9 cellular contexts compared by ENCODE assay signal in the genomic region with DNA sequence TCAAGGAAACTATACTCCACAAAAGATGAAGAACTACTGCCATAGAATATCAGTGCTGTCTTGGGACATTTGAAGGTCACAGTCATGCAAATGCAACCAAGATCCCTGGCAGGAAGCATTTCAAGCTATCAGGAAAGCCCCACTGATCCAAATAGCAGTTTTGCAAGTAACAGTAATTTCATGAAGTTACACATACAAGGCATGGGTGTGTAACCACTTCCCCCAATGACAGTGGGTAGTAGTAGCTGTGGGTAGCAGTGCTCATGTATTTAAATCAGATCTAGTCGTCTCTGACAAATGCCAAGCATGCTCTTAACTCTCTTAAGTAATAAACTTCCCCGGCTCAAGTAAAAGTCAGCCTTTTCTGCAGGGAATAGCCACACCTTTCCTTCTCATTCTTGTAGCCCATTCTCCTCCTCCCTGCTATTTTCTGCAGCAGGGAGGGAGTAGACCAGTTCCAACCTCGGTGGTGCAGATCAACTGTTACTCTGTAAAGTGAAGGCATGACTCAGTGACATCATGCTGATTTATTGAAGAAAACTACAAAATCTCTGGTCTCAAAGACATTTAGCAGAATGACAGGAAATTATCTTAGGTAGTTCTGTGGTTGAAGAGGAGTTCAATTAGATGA.
DNase-seq lines count a peak whose midpoint lies in the region; ATAC-seq, FAIRE-seq and TF ChIP-seq lines count a peak whose summit lies in the region.
"Had no signal": no experiment of that assay in that cellular context is flagged by ENCODE, and none has a peak within 500 bp of the region (broad histone marks: within the 10 kb centered on the region; RNA-seq: fewer than 3 reads in every experiment).

No MANE protein-coding gene starts in this region.

- no peak overlapping the region for H3K4me2 ChIP-seq in endothelial cell of umbilical vein (ENCODE audit: insufficient read depth, low read length)

- no TSS peak for BruUV-seq in endothelial cell of umbilical vein (replicated peaks; lab: Mats Ljungman, UMichigan)

- H3K36me3 Mint-ChIP-seq in activated T-cell treated with anti-CD3 and anti-CD28 coated beads, Interleukin-2, amount 50 U/mL, for 4 hours (ENCODE audit: insufficient read depth): no peaks in the 10 kb centered on the region

- H3K4me1 ChIP-seq in endothelial cell of umbilical vein (ENCODE audit: control insufficient read depth, extremely low read depth, insufficient read depth, low read length) (no peaks in the 10 kb centered on the region), mucosa of descending colon (ENCODE audit: low read depth) (no peaks in the 10 kb centered on the region)

- POLR2A ChIA-PET in endothelial cell of umbilical vein (lab: Charles Lee): no interaction called here

- H3K9me3 ChIP-seq in endothelial cell of umbilical vein (replicated peaks; ENCODE audit: control insufficient read depth, insufficient read depth, low read length): no peaks in the 10 kb centered on the region
- H3K9me3 ChIP-seq in mucosa of descending colon: no peaks in the 10 kb centered on the region
- H3K9me3 ChIP-seq: thoracic aorta had no signal

- FAIRE-seq in endothelial cell of umbilical vein (lab: Jason Lieb, UNC): no peak

- no peaks in the 10 kb centered on the region for H3K27me3 Mint-ChIP-seq in activated T-cell treated with anti-CD3 and anti-CD28 coated beads, Interleukin-2, amount 50 U/mL, for 4 hours (ENCODE audit: low read depth)

- no peak for TF ChIP-seq POLR2A in endothelial cell of umbilical vein (IDR thresholded peaks at IDR 0.05; ENCODE audit: low read depth, low read length)

- CTCF ChIA-PET in endothelial cell of umbilical vein (lab: Charles Lee): no interaction called here

- ATAC-seq in HG03432 (IDR thresholded peaks at IDR 0.05; ENCODE audit: unreplicated experiment): peak; percentile 90
- ATAC-seq in activated T-cell treated with anti-CD3 and anti-CD28 coated beads, Interleukin-2, amount 50 U/mL, for 4 hours: no peak
- ATAC-seq in mucosa of descending colon: no peak

- peaks cover 4% of the 10 kb centered on the region for H3K9me3 Mint-ChIP-seq in activated T-cell treated with anti-CD3 and anti-CD28 coated beads, Interleukin-2, amount 50 U/mL, for 4 hours

- DNase-seq in CD1c-positive myeloid dendritic cell (ENCODE audit: extremely low spot score): peak; percentile 55
- peak; percentile 46 for DNase-seq in GM20000 (ENCODE audit: low spot score)
- DNase-seq in endothelial cell of umbilical vein (ENCODE audit: low read depth, low spot score): no peak
- DNase-seq in NCI-H748 (lab: John Stamatoyannopoulos, UW; ENCODE audit: unreplicated experiment): no peak
- DNase-seq in activated T-cell treated with anti-CD3 and anti-CD28 coated beads, Interleukin-2, amount 50 U/mL, for 4 hours: no peak
- no peak for DNase-seq in mucosa of descending colon
- DNase-seq in effector CD8-positive, alpha-beta T cell (lab: John Stamatoyannopoulos, UW): no peak

- dilution Hi-C loops in endothelial cell of umbilical vein (cut with MboI; ENCODE audit: extremely low pct_ligation_motif_present, low sequenced_read_pairs): no loop called here

- H2AFZ ChIP-seq in endothelial cell of umbilical vein (ENCODE audit: low read depth, low read length): peak overlapping the region; percentile 44

- H3K4me1 Mint-ChIP-seq in activated T-cell treated with anti-CD3 and anti-CD28 coated beads, Interleukin-2, amount 50 U/mL, for 4 hours (ENCODE audit: low read depth): no peaks in the 10 kb centered on the region

- H3K4me3 Mint-ChIP-seq in activated T-cell treated with anti-CD3 and anti-CD28 coated beads, Interleukin-2, amount 50 U/mL, for 4 hours: no peak overlapping the region

- H3K4me3 ChIP-seq in endothelial cell of umbilical vein (replicated peaks in 1 of 3; ENCODE audit: insufficient read depth in 1 of 3, low read depth in 1 of 3, low read length in 3 of 3) (no peak overlapping the region), mucosa of descending colon (no peak overlapping the region)
- H3K4me3 ChIP-seq: thoracic aorta had no signal

- TF ChIP-seq CTCF in GM20000 (IDR thresholded peaks at IDR 0.05; ENCODE audit: extremely low read depth, missing control alignments) (no peak), endothelial cell of umbilical vein (IDR thresholded peaks at IDR 0.05; ENCODE audit: extremely low read depth in 1 of 2, insufficient read depth in 1 of 2, low read depth in 1 of 2, low read length in 2 of 2) (no peak), mucosa of descending colon (IDR thresholded peaks at IDR 0.05) (no peak)

- no peaks in the 10 kb centered on the region for H3K79me2 ChIP-seq in endothelial cell of umbilical vein (ENCODE audit: control insufficient read depth, insufficient read depth, low read length)

- no peaks in the 10 kb centered on the region for H3K9me1 ChIP-seq in endothelial cell of umbilical vein (replicated peaks; ENCODE audit: control insufficient read depth, extremely low read depth, insufficient read depth, low read length)

- no peaks in the 10 kb centered on the region for H4K20me1 ChIP-seq in endothelial cell of umbilical vein (replicated peaks; ENCODE audit: control insufficient read depth, extremely low read depth, insufficient read depth, low read length)

- H3K36me3 ChIP-seq in endothelial cell of umbilical vein (ENCODE audit: control insufficient read depth in 2 of 2, extremely low read depth in 1 of 2, insufficient read depth in 2 of 2, low read length in 2 of 2) (no peaks in the 10 kb centered on the region), mucosa of descending colon (ENCODE audit: low read depth) (no peaks in the 10 kb centered on the region)
- H3K36me3 ChIP-seq: thoracic aorta had no signal

- no peak overlapping the region for H3K27ac ChIP-seq in endothelial cell of umbilical vein (ENCODE audit: insufficient read depth, low read depth, low read length)
- H3K27ac ChIP-seq: thoracic aorta had no signal

- no peaks in the 10 kb centered on the region for H3K27me3 ChIP-seq in endothelial cell of umbilical vein (ENCODE audit: control insufficient read depth in 2 of 2, insufficient read depth in 2 of 2, low read length in 2 of 2)

- intact Hi-C loops in endothelial cell of umbilical vein (cut with micrococcal nuclease): loop anchor here (2.0 kb wide), 1 partner anchor 14 kb away; no protein-coding TSS in a partner anchor
- intact Hi-C loops in mucosa of descending colon (cut with DNase I, micrococcal nuclease): no loop called here

- no peak overlapping the region for H3K9ac ChIP-seq in endothelial cell of umbilical vein (replicated peaks; ENCODE audit: extremely low read depth, insufficient read depth, low read length)

TF ChIP-seq in endothelial cell of umbilical vein, 7 proteins besides CTCF, POLR2A, EP300 and RAD21:
- TF ChIP-seq, protein P1, sequence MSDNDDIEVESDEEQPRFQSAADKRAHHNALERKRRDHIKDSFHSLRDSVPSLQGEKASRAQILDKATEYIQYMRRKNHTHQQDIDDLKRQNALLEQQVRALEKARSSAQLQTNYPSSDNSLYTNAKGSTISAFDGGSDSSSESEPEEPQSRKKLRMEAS (IDR thresholded peaks at IDR 0.05; ENCODE audit: insufficient read depth, insufficient read length): no peak
- TF ChIP-seq GATA2 (IDR thresholded peaks at IDR 0.05; ENCODE audit: insufficient read depth, insufficient read length, low read depth, low read length) (no peak), POLR2AphosphoS5 (IDR thresholded peaks at IDR 0.05; ENCODE audit: insufficient read depth, low read depth, low read length) (no peak), FOS (IDR thresholded peaks at IDR 0.05; ENCODE audit: borderline replicate concordance, insufficient read depth, low read length) (no peak), EZH2 (IDR thresholded peaks at IDR 0.05; ENCODE audit: borderline replicate concordance, low read depth, low read length, severe bottlenecking) (no peak), JUN (IDR thresholded peaks at IDR 0.05; ENCODE audit: borderline replicate concordance, insufficient read depth, insufficient read length, low read depth) (no peak)

Comparison
In these comparisons a context has a peak if more than half of its experiments do, and no peak if none do; other contexts are left out.
1. DNase-seq: peak in CD1c-positive myeloid dendritic cell (single experiment) and GM20000 (single experiment); none in endothelial cell of umbilical vein (single experiment), NCI-H748 (single experiment), activated T-cell treated with anti-CD3 and anti-CD28 coated beads, Interleukin-2, amount 50 U/mL, for 4 hours (single experiment), mucosa of descending colon (0 of 3) and effector CD8-positive, alpha-beta T cell (single experiment).